8 cellular contexts compared by ENCODE assay signal in the genomic region with DNA sequence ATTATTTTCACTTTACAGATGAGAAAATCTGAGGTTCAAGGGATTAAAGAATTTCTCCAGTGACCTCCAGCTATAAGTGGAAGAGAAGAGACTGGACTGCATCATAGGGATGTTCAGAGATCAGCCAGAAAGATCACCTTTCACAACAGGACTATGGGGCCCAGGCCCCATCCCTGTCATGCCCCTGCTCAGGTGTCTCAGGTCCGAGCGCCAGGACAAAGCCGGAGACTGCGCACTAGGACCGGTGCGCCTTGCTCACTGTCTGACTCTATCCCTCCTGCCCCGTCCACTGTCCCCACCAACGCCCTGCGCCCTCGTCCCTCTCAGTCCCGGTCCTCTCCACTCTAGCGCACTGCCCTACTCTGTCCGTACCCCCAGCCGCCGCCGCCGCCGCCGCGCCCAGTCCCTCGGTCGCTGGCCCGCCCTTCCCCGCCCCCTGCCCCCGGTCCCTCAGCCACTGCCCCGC. TPM values are rescaled to one million over a fixed set of nuclear protein-coding genes. Genes with fewer than 3 reads are reported as not detected.
DNase-seq lines count a peak whose midpoint lies in the region; ATAC-seq and TF ChIP-seq lines count a peak whose summit lies in the region.

No MANE protein-coding gene starts in this region.

- TF ChIP-seq CTCF in epithelial cell of esophagus (IDR thresholded peaks at IDR 0.05; ENCODE audit: insufficient read depth, low read depth, low read length, missing control alignments) (no peak), progenitor cell of endocrine pancreas (IDR thresholded peaks at IDR 0.05; ENCODE audit: unreplicated experiment) (no peak)

- H3K4me3 Mint-ChIP-seq in progenitor cell of endocrine pancreas (ENCODE audit: low read depth), result peak overlapping the region; percentile 81

- no peaks in the 10 kb centered on the region for H3K36me3 ChIP-seq in NT2/D1 (ENCODE audit: insufficient read depth, insufficient read length, low read length)

- no peaks in the 10 kb centered on the region for H3K36me3 Mint-ChIP-seq in progenitor cell of endocrine pancreas (ENCODE audit: insufficient read depth)

- H3K9me3 ChIP-seq in NT2/D1 (ENCODE audit: insufficient read depth, low read length), result no peaks in the 10 kb centered on the region

- H3K9me3 Mint-ChIP-seq in progenitor cell of endocrine pancreas (ENCODE audit: low read depth), result no peaks in the 10 kb centered on the region

- H3K4me3 ChIP-seq in NT2/D1 (ENCODE audit: insufficient read length, low read depth) (peak overlapping the region; percentile 58), epithelial cell of esophagus (ENCODE audit: low read length) (peak overlapping the region; percentile 25)

- no peaks in the 10 kb centered on the region for H3K4me1 Mint-ChIP-seq in progenitor cell of endocrine pancreas (ENCODE audit: low read depth)

- peak; percentile 27 for ATAC-seq in GM18867 (IDR thresholded peaks at IDR 0.05; ENCODE audit: unreplicated experiment)
- no peak for ATAC-seq in HG03039 (IDR thresholded peaks at IDR 0.05; ENCODE audit: unreplicated experiment)
- ATAC-seq in GM21526 (IDR thresholded peaks at IDR 0.05; ENCODE audit: low FRiP score, unreplicated experiment), result no peak

- peak overlapping the region; percentile 70 for H3K9ac ChIP-seq in NT2/D1 (ENCODE audit: insufficient read length, low read depth)

- peak overlapping the region; percentile 78 for H3K27ac Mint-ChIP-seq in progenitor cell of endocrine pancreas

- peaks cover 44% of the 10 kb centered on the region for H3K27me3 Mint-ChIP-seq in progenitor cell of endocrine pancreas

- DNase-seq in NT2/D1 (ENCODE audit: low read depth, low spot score) (no peak), epithelial cell of esophagus (ENCODE audit: low read depth) (no peak), progenitor cell of endocrine pancreas (ENCODE audit: low spot score, unreplicated experiment) (no peak), mesenteric fat pad (ENCODE audit: low spot score) (no peak), GM03348 (ENCODE audit: low spot score) (no peak)

- H3K27me3 ChIP-seq in NT2/D1 (ENCODE audit: insufficient read depth, insufficient read length), result peaks cover 34% of the 10 kb centered on the region

- no peaks in the 10 kb centered on the region for H3K4me1 ChIP-seq in NT2/D1 (ENCODE audit: insufficient read depth, insufficient read length)

RNA-seq across cellular contexts. Expression of a gene that starts 0.5 kb away (rescaled TPM):
- total RNA-seq in progenitor cell of endocrine pancreas (not detected in 2 replicates), mesenteric fat pad (not detected)

RNA-seq across cellular contexts. Expression of a gene that starts 22.0 kb away (rescaled TPM):
- total RNA-seq in progenitor cell of endocrine pancreas (0.26 and 0.27 TPM in 2 replicates), mesenteric fat pad (0.32 TPM)

RNA-seq across cellular contexts. Expression of a gene that starts 40.5 kb away (rescaled TPM):
- total RNA-seq in progenitor cell of endocrine pancreas, result 15.6 and 21.9 TPM in 2 replicates
- total RNA-seq in mesenteric fat pad, result 0.42 TPM

RNA-seq across cellular contexts. Expression of a gene that starts 40.8 kb away (rescaled TPM):
- total RNA-seq in progenitor cell of endocrine pancreas (2.7 and 3.3 TPM in 2 replicates), mesenteric fat pad (4.9 TPM)

Comparison
In these comparisons a context has a peak if more than half of its experiments do, and no peak if none do; other contexts are left out.
1. RNA of a gene that starts 40.5 kb away (total RNA-seq): 15.6 to 21.9 TPM in progenitor cell of endocrine pancreas; 0.42 TPM in mesenteric fat pad (single experiment); every median in the first group is over 10 times any median in the second.